21 cellular contexts compared by ENCODE assay signal in the genomic region with DNA sequence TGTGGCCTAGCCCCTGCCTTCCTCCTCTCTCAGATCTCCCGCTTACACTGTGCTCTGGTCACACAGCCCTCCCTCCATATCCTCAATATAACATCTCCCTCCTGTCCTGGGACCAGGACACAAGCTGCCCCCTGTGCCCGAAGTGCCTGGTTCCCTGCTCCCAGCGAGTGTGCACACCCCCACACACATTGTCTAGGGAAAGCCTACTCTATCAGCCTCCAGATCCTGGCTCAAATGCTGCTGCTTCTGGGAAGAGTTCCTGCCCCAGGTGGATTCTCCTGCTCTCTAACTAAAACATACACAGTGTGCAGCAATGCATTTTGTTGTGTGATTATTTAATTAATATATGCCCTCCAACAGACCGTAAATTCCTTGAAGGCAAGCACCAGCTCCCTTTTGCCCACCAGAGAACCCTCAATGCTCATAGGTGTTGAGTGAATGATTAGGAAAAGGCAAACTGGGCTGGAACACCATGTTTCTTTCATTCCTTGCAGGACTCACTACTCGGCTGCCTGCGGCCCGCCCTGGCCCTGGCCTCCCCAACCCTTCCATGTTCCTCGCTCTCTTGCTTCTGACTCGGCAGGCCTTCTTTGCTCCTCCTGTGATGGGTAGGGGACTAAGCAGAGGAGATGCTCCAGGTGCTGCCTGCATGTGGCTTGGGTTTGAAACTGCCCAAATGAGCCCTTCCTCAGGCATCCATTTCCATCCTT.
DNase-seq lines count a peak whose midpoint lies in the region; ATAC-seq and TF ChIP-seq lines count a peak whose summit lies in the region.
"Had no signal": no experiment of that assay in that cellular context is flagged by ENCODE, and none has a peak within 500 bp of the region (broad histone marks: within the 10 kb centered on the region; RNA-seq: fewer than 3 reads in every experiment).

No MANE protein-coding gene starts in this region.

- H3K4me3 ChIP-seq in OCI-LY7 (ENCODE audit: low read depth, low read length, poor library complexity, severe bottlenecking) = no peak overlapping the region
- H3K4me3 ChIP-seq: GM23248, HAP-1, SJCRH30 had no signal

- intact Hi-C loops in OCI-LY7 (cut with micrococcal nuclease; ENCODE audit: unreplicated experiment) = no loop called here

- H3K27ac ChIP-seq in OCI-LY7 (ENCODE audit: low read depth, low read length, poor library complexity, severe bottlenecking) = no peak overlapping the region
- H3K27ac ChIP-seq: GM23248, SJCRH30 had no signal

- H3K4me1 ChIP-seq in OCI-LY7 (ENCODE audit: insufficient read depth, low read length, poor library complexity, severe bottlenecking) = peaks cover 45% of the 10 kb centered on the region
- H3K4me1 ChIP-seq: HAP-1, SJCRH30 had no signal

- H3K9me3 Mint-ChIP-seq in activated naive CD8-positive, alpha-beta T cell treated with anti-CD3 and anti-CD28 coated beads, Interleukin-2, amount 10 ng/mL, durations not matched to agents 7 days and 5 days = peaks cover 11% of the 10 kb centered on the region
- H3K9me3 Mint-ChIP-seq in activated naive CD8-positive, alpha-beta T cell treated with anti-CD3 and anti-CD28 coated beads, Interleukin-2, amount 50 U/mL, for 24 hours = peaks cover 8% of the 10 kb centered on the region
- H3K9me3 Mint-ChIP-seq in natural killer cell treated with Interleukin-12 subunit alpha and Interleukin-12 subunit beta and Interleukin-15 and Interleukin-18, amount 100 ng/mL, for 72 hours = peaks cover 7% of the 10 kb centered on the region
- peaks cover 7 to 8% of the 10 kb centered on the region in 2 donors for H3K9me3 Mint-ChIP-seq in stimulated activated naive B cell treated with anti-CD40 and anti-IgM and Interleukin-4, amounts not matched to agents 10 μg/mL and 1 μg/mL and 100 μg/mL, for 72 hours

- H3K4me3 Mint-ChIP-seq in activated naive CD8-positive, alpha-beta T cell treated with anti-CD3 and anti-CD28 coated beads, Interleukin-2, amount 10 ng/mL, durations not matched to agents 7 days and 5 days = no peak overlapping the region
- H3K4me3 Mint-ChIP-seq in activated naive CD8-positive, alpha-beta T cell treated with anti-CD3 and anti-CD28 coated beads, Interleukin-2, amount 50 U/mL, for 24 hours = no peak overlapping the region
- H3K4me3 Mint-ChIP-seq in natural killer cell treated with Interleukin-12 subunit alpha and Interleukin-12 subunit beta and Interleukin-15 and Interleukin-18, amount 100 ng/mL, for 72 hours = no peak overlapping the region
- H3K4me3 Mint-ChIP-seq in stimulated activated naive B cell treated with anti-CD40 and anti-IgM and Interleukin-4, amounts not matched to agents 10 μg/mL and 1 μg/mL and 100 μg/mL, for 72 hours = no peak overlapping the region

- H4K20me1 ChIP-seq in OCI-LY7 (ENCODE audit: insufficient read depth, low read length) = no peaks in the 10 kb centered on the region

- POLR2A ChIA-PET in activated naive CD8-positive, alpha-beta T cell treated with anti-CD3 and anti-CD28 coated beads, Interleukin-2, amount 10 ng/mL, durations not matched to agents 7 days and 5 days (lab: Charles Lee) = no interaction called here
- POLR2A ChIA-PET in OCI-LY7 (lab: Charles Lee) = interaction anchor here (0.6 to 1.8 kb wide), 2 partner anchors 9 to 12 kb away, joined by 4 to 5 read pairs; no protein-coding TSS in a partner anchor

- H2AFZ ChIP-seq in OCI-LY7 (ENCODE audit: low read length) = 0 out of 2 replicates have a peak overlapping the region, but pooled peaks have one; percentile 29
- H2AFZ ChIP-seq: GM23248 had no signal

- no peaks in the 10 kb centered on the region for H3K27me3 Mint-ChIP-seq in activated naive CD8-positive, alpha-beta T cell treated with anti-CD3 and anti-CD28 coated beads, Interleukin-2, amount 10 ng/mL, durations not matched to agents 7 days and 5 days
- no peaks in the 10 kb centered on the region for H3K27me3 Mint-ChIP-seq in activated naive CD8-positive, alpha-beta T cell treated with anti-CD3 and anti-CD28 coated beads, Interleukin-2, amount 50 U/mL, for 24 hours
- H3K27me3 Mint-ChIP-seq in natural killer cell treated with Interleukin-12 subunit alpha and Interleukin-12 subunit beta and Interleukin-15 and Interleukin-18, amount 100 ng/mL, for 72 hours = no peaks in the 10 kb centered on the region
- H3K27me3 Mint-ChIP-seq in stimulated activated naive B cell treated with anti-CD40 and anti-IgM and Interleukin-4, amounts not matched to agents 10 μg/mL and 1 μg/mL and 100 μg/mL, for 72 hours = no peaks in the 10 kb centered on the region

- CTCF ChIA-PET in OCI-LY7 (lab: Charles Lee; ENCODE audit: unreplicated experiment) = no interaction called here

- DNase-seq in activated naive CD8-positive, alpha-beta T cell treated with anti-CD3 and anti-CD28 coated beads, Interleukin-2, amount 10 ng/mL, durations not matched to agents 7 days and 5 days = no peak
- DNase-seq in activated naive CD8-positive, alpha-beta T cell treated with anti-CD3 and anti-CD28 coated beads, Interleukin-2, amount 50 U/mL, for 24 hours = no peak
- DNase-seq in OCI-LY7 (ENCODE audit: low spot score) (no peak), EL (no peak)
- no peak for DNase-seq in natural killer cell treated with Interleukin-12 subunit alpha and Interleukin-12 subunit beta and Interleukin-15 and Interleukin-18, amount 100 ng/mL, for 72 hours (ENCODE audit: low spot score)
- DNase-seq in stimulated activated naive B cell treated with anti-CD40 and anti-IgM and Interleukin-4, amounts not matched to agents 10 μg/mL and 1 μg/mL and 100 μg/mL, for 72 hours = no peak
- DNase-seq: CD4-positive, CD25-positive, alpha-beta regulatory T cell; COR-L47; DMS 273 treated with DMSO at 0.1 percent for 48 hours; DND-41; GM23248; Kasumi-1; NCI-H1694; NCI-H2081; NCI-H2171; NCI-H345; NCI-H524; OCI-M1; SJCRH30 had no signal

- H3K9me3 ChIP-seq in OCI-LY7 (ENCODE audit: low read length) = peaks cover 13% of the 10 kb centered on the region; the same call in 1 of the 2 replicates
- H3K9me3 ChIP-seq: HAP-1, SJCRH30 had no signal

- H3K36me3 ChIP-seq in OCI-LY7 (ENCODE audit: insufficient read depth, low read length) = no peaks in the 10 kb centered on the region
- H3K36me3 ChIP-seq: HAP-1, SJCRH30 had no signal

- H3K4me2 ChIP-seq in OCI-LY7 (ENCODE audit: low read length) = no peak overlapping the region

- no peaks in the 10 kb centered on the region for H3K9me2 ChIP-seq in OCI-LY7 (ENCODE audit: insufficient read depth, low read length)

- H3K27ac Mint-ChIP-seq in activated naive CD8-positive, alpha-beta T cell treated with anti-CD3 and anti-CD28 coated beads, Interleukin-2, amount 10 ng/mL, durations not matched to agents 7 days and 5 days = peak overlapping the region; percentile 49
- H3K27ac Mint-ChIP-seq in activated naive CD8-positive, alpha-beta T cell treated with anti-CD3 and anti-CD28 coated beads, Interleukin-2, amount 50 U/mL, for 24 hours = no peak overlapping the region
- H3K27ac Mint-ChIP-seq in natural killer cell treated with Interleukin-12 subunit alpha and Interleukin-12 subunit beta and Interleukin-15 and Interleukin-18, amount 100 ng/mL, for 72 hours = peak overlapping the region; percentile 35 to 54
- peak overlapping the region; percentile 59 for H3K27ac Mint-ChIP-seq in stimulated activated naive B cell treated with anti-CD40 and anti-IgM and Interleukin-4, amounts not matched to agents 10 μg/mL and 1 μg/mL and 100 μg/mL, for 72 hours

- no peak for TF ChIP-seq CTCF in OCI-LY7 (conservative IDR thresholded peaks at IDR 0.05; ENCODE audit: low read length)

- BruUV-seq in OCI-LY7 (replicated peaks; lab: Mats Ljungman, UMichigan) = no TSS peak

- ATAC-seq in activated naive CD8-positive, alpha-beta T cell treated with anti-CD3 and anti-CD28 coated beads, Interleukin-2, amount 10 ng/mL, durations not matched to agents 7 days and 5 days (ENCODE audit: low read depth) = no peak
- ATAC-seq in activated naive CD8-positive, alpha-beta T cell treated with anti-CD3 and anti-CD28 coated beads, Interleukin-2, amount 50 U/mL, for 24 hours = no peak
- peak in 1 of 2 donors; percentile 9 for ATAC-seq in natural killer cell treated with Interleukin-12 subunit alpha and Interleukin-12 subunit beta and Interleukin-15 and Interleukin-18, amount 100 ng/mL, for 72 hours
- no peak for ATAC-seq in stimulated activated naive B cell treated with anti-CD40 and anti-IgM and Interleukin-4, amounts not matched to agents 10 μg/mL and 1 μg/mL and 100 μg/mL, for 72 hours (replicated peaks)
- ATAC-seq in HG02884 (IDR thresholded peaks at IDR 0.05; ENCODE audit: unreplicated experiment) = no peak

- H3K79me2 ChIP-seq in OCI-LY7 (ENCODE audit: insufficient read depth, low read depth, low read length) = no peaks in the 10 kb centered on the region

- peaks cover 11% of the 10 kb centered on the region for H3K36me3 Mint-ChIP-seq in activated naive CD8-positive, alpha-beta T cell treated with anti-CD3 and anti-CD28 coated beads, Interleukin-2, amount 10 ng/mL, durations not matched to agents 7 days and 5 days
- no peaks in the 10 kb centered on the region for H3K36me3 Mint-ChIP-seq in activated naive CD8-positive, alpha-beta T cell treated with anti-CD3 and anti-CD28 coated beads, Interleukin-2, amount 50 U/mL, for 24 hours (ENCODE audit: low read depth)
- H3K36me3 Mint-ChIP-seq in natural killer cell treated with Interleukin-12 subunit alpha and Interleukin-12 subunit beta and Interleukin-15 and Interleukin-18, amount 100 ng/mL, for 72 hours = peaks cover 16% of the 10 kb centered on the region
- H3K36me3 Mint-ChIP-seq in stimulated activated naive B cell treated with anti-CD40 and anti-IgM and Interleukin-4, amounts not matched to agents 10 μg/mL and 1 μg/mL and 100 μg/mL, for 72 hours = peaks cover 23 to 31% of the 10 kb centered on the region in 2 donors

- peaks cover 6% of the 10 kb centered on the region for H3K4me1 Mint-ChIP-seq in activated naive CD8-positive, alpha-beta T cell treated with anti-CD3 and anti-CD28 coated beads, Interleukin-2, amount 10 ng/mL, durations not matched to agents 7 days and 5 days
- peaks cover 21% of the 10 kb centered on the region for H3K4me1 Mint-ChIP-seq in activated naive CD8-positive, alpha-beta T cell treated with anti-CD3 and anti-CD28 coated beads, Interleukin-2, amount 50 U/mL, for 24 hours
- peaks cover 14 to 16% of the 10 kb centered on the region in 2 donors for H3K4me1 Mint-ChIP-seq in natural killer cell treated with Interleukin-12 subunit alpha and Interleukin-12 subunit beta and Interleukin-15 and Interleukin-18, amount 100 ng/mL, for 72 hours (ENCODE audit: low read depth in 2 of 2)
- H3K4me1 Mint-ChIP-seq in stimulated activated naive B cell treated with anti-CD40 and anti-IgM and Interleukin-4, amounts not matched to agents 10 μg/mL and 1 μg/mL and 100 μg/mL, for 72 hours = peaks cover 35 to 57% of the 10 kb centered on the region in 2 donors
